ENCODE assay signal across 8 cellular contexts in the genomic region with DNA sequence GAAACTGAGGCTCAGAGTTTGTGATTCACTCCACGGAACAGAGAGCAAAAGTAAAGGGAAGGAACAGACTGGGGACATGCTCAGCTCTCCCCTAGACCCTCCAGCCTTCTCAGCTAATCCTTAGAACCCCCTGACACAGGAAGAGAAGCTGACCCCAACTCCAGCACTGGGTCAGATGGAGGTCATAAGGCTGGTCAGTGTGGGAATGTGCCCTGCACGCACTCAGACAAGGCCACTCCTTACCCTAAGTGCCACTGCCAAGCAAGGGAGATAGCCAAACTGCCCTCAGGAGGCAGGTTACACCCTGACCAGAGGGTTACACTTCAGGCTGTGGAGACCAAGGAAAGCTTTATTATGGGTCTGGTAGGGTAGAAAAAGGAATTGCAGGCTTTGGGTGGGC. TPM values are rescaled to one million over a fixed set of nuclear protein-coding genes. Genes with fewer than 3 reads are reported as not detected.
DNase-seq lines count a peak whose midpoint lies in the region; ATAC-seq, FAIRE-seq and TF ChIP-seq lines count a peak whose summit lies in the region.

No MANE protein-coding gene starts in this region.

- no peaks in the 10 kb centered on the region for H3K9me3 ChIP-seq in HUES64 (ENCODE audit: insufficient read depth, low read depth, low read length)

- H3K4me1 ChIP-seq in HUES64 (ENCODE audit: insufficient read depth, low read length) = peaks cover 17% of the 10 kb centered on the region; the same call in 1 of the 2 replicates

- H3K36me3 ChIP-seq in HUES64 (ENCODE audit: insufficient read depth, low read length) (peaks cover 39% of the 10 kb centered on the region), bronchial epithelial cell (ENCODE audit: control insufficient read depth, insufficient read depth, low read length) (peaks cover 17% of the 10 kb centered on the region)

- H3K9me3 Mint-ChIP-seq in mesothelial cell of epicardium = no peaks in the 10 kb centered on the region

- peak overlapping the region; percentile 86 for H3K27ac ChIP-seq in HUES64 (ENCODE audit: low read depth, low read length)

- POLR2A ChIA-PET in AG04449 (lab: Yijun Ruan, JAX) = interaction anchor here (1.9 to 2.7 kb wide), 2 partner anchors 11 to 53 kb away, joined by 8 to 35 read pairs; partner anchors contain the start of genes ACY1, PARP3 and RRP9

- TF ChIP-seq CTCF in AG04449 (IDR thresholded peaks at IDR 0.05; ENCODE audit: insufficient read depth, low read length, missing control alignments) (no peak), bronchial epithelial cell (IDR thresholded peaks at IDR 0.05; ENCODE audit: insufficient read depth, low read length, severe bottlenecking) (no peak), mesothelial cell of epicardium (IDR thresholded peaks at IDR 0.05; ENCODE audit: unreplicated experiment) (no peak)

- WGBS in HUES64 = 88% methylated on average over 2 of the region's 2 CpGs

- H3K4me3 ChIP-seq in AG04449 (ENCODE audit: low read depth, low read length) = peak overlapping the region; percentile 92
- H3K4me3 ChIP-seq in HUES64 (ENCODE audit: low read length) = peak overlapping the region; percentile 84
- H3K4me3 ChIP-seq in bronchial epithelial cell (ENCODE audit: low read depth, low read length) = peak overlapping the region; percentile 86

- peaks cover 25% of the 10 kb centered on the region for H3K4me1 Mint-ChIP-seq in mesothelial cell of epicardium

- peak overlapping the region; percentile 100 for H3K27ac Mint-ChIP-seq in mesothelial cell of epicardium

- H3K4me3 Mint-ChIP-seq in mesothelial cell of epicardium = peak overlapping the region; percentile 99

- no peaks in the 10 kb centered on the region for H3K27me3 Mint-ChIP-seq in mesothelial cell of epicardium (ENCODE audit: low read depth)

- CTCF ChIA-PET in AG04449 (lab: Yijun Ruan, JAX) = interaction anchor here (1.1 to 4.8 kb wide), 8 partner anchors 10 to 150 kb away, joined by 3 to 33 read pairs (median 10); partner anchors contain the start of genes ABHD14A, ABHD14B, ACY1 and RRP9

- no peak for FAIRE-seq in bronchial epithelial cell (lab: Jason Lieb, UNC)

- H3K9ac ChIP-seq in HUES64 (ENCODE audit: low read depth, low read length) = peak overlapping the region; percentile 98

- DNase-seq in AG04449 (ENCODE audit: low read depth, low spot score) (no peak), bronchial epithelial cell (ENCODE audit: low read depth) (no peak), mesothelial cell of epicardium (ENCODE audit: low spot score in 2 of 2, unreplicated experiment in 2 of 2) (no peak), medulla oblongata (ENCODE audit: extremely low spot score) (no peak), cortex of kidney (lab: John Stamatoyannopoulos, UW) (no peak)

- peaks cover 18% of the 10 kb centered on the region for H3K36me3 Mint-ChIP-seq in mesothelial cell of epicardium

- H3K27me3 ChIP-seq in HUES64 (ENCODE audit: insufficient read depth, low read length) = no peaks in the 10 kb centered on the region
- H3K27me3 ChIP-seq in bronchial epithelial cell (ENCODE audit: control insufficient read depth, insufficient read depth, low read length) = no peaks in the 10 kb centered on the region

- no peak for ATAC-seq in HG02763 (IDR thresholded peaks at IDR 0.05; ENCODE audit: unreplicated experiment)
- no peak for ATAC-seq in GM21526 (IDR thresholded peaks at IDR 0.05; ENCODE audit: low FRiP score, unreplicated experiment)

RNA-seq across cellular contexts. Expression of gene RPL29, which starts 1.2 kb away (rescaled TPM):
- 1,545 TPM for polyA plus RNA-seq in HUES64 (2013, experiment 1 of 2)
- 1,639 TPM for polyA plus RNA-seq in HUES64 (2013, experiment 2 of 2)
- 1,196 and 1,940 TPM in 2 replicates for total RNA-seq in bronchial epithelial cell
- total RNA-seq in mesothelial cell of epicardium = 1,237 to 1,322 TPM (median 1,301 TPM) in 3 replicates

RNA-seq across cellular contexts. Expression of gene ACY1, which starts 11.2 kb away (rescaled TPM):
- polyA plus RNA-seq in HUES64 (2013, experiment 1 of 2) = 32.2 TPM
- polyA plus RNA-seq in HUES64 (2013, experiment 2 of 2) = 43.2 TPM
- total RNA-seq in bronchial epithelial cell (69.2 and 81.3 TPM in 2 replicates), mesothelial cell of epicardium (47.8 to 59.0 TPM (median 58.7 TPM) in 3 replicates)

RNA-seq across cellular contexts. Expression of gene ABHD14A, which starts 19.7 kb away (rescaled TPM):
- polyA plus RNA-seq in HUES64 (2013, experiment 1 of 2) = 4.6 TPM
- polyA plus RNA-seq in HUES64 (2013, experiment 2 of 2) = 6.8 TPM
- total RNA-seq in bronchial epithelial cell (0.79 and 2.3 TPM in 2 replicates), mesothelial cell of epicardium (13.7 to 15.5 TPM (median 14.8 TPM) in 3 replicates)

RNA-seq across cellular contexts. Expression of gene ABHD14B, which starts 20.7 kb away (rescaled TPM):
- polyA plus RNA-seq in HUES64 (2013, experiment 1 of 2) = 2.8 TPM
- polyA plus RNA-seq in HUES64 (2013, experiment 2 of 2) = 4.8 TPM
- total RNA-seq in bronchial epithelial cell (17.7 and 18.4 TPM in 2 replicates), mesothelial cell of epicardium (25.9 to 27.2 TPM (median 26.0 TPM) in 3 replicates)

RNA-seq across cellular contexts. Expression of gene PCBP4, which starts 27.3 kb away (rescaled TPM):
- polyA plus RNA-seq in HUES64 (2013, experiment 1 of 2) = 28.1 TPM
- 39.0 TPM for polyA plus RNA-seq in HUES64 (2013, experiment 2 of 2)
- 15.3 and 25.0 TPM in 2 replicates for total RNA-seq in bronchial epithelial cell
- 58.3 to 62.0 TPM (median 59.8 TPM) in 3 replicates for total RNA-seq in mesothelial cell of epicardium
